19 cellular contexts compared by ENCODE assay signal in the genomic region with DNA sequence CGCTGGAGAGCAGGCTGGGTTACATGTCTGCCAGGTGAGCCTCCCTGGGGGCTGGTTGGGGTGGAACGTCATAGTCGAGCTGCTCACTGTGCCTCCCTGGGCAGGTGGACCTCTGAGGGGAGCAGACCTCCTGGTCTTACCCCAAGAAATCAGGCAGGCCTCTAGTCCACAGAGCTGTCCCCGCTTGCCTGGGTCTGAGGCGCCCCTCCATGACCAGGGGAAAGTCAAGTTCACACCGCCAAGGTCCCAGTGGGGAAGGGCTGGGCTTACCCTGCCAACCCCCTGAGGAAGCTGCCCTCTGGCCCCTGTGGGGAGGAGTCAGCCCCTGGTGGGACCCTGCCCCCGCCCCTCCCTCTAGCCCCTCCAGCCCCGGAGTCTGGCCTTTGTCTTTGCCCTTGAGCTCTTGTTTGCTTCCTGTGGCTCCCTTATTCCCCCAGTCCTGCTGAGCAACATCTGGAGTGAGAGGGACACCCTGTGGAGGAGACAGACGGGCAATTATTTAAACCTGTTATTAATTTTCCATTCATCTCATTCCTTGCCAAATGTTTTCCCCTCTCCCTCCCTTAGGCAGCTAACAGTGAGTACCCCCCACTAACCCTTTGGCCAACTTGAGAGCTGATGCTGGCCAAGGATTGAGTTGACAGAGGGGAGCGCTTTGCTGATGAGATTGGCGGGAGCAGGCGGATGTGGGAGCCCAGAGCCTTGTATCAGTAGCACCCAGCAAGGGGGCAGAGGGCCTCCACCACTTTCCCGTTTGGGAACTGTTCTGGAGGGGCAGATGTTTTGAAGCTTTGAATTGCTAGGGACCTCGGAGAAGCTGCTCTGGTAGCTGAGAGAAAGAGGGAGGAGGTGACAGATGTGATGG.
DNase-seq lines count a peak whose midpoint lies in the region; ATAC-seq and TF ChIP-seq lines count a peak whose summit lies in the region.
"Had no signal": no experiment of that assay in that cellular context is flagged by ENCODE, and none has a peak within 500 bp of the region (broad histone marks: within the 10 kb centered on the region; RNA-seq: fewer than 3 reads in every experiment).

No MANE protein-coding gene starts in this region.

- ATAC-seq in GM21528 (IDR thresholded peaks at IDR 0.05; ENCODE audit: low FRiP score, unreplicated experiment) (no peak), GM21381 (IDR thresholded peaks at IDR 0.05; ENCODE audit: unreplicated experiment) (no peak), lower lobe of right lung (no peak)
- ATAC-seq: activated T-cell treated with anti-CD3 and anti-CD28 coated beads, Interleukin-2, amount 50 U/mL, for 72 hours; effector memory CD8-positive, alpha-beta T cell; psoas muscle had no signal

- H3K27me3 ChIP-seq in HUES6 (ENCODE audit: control insufficient read depth, insufficient read depth, low read length) (no peaks in the 10 kb centered on the region), lower lobe of right lung (ENCODE audit: low read depth) (no peaks in the 10 kb centered on the region)
- H3K27me3 ChIP-seq: cardiac muscle cell, SJCRH30, stomach, vagina had no signal

- H3K36me3 ChIP-seq in HUES6 (ENCODE audit: control insufficient read depth, insufficient read depth, low read length) (peaks cover 29% of the 10 kb centered on the region), lower lobe of right lung (peaks cover 44% of the 10 kb centered on the region)
- H3K36me3 ChIP-seq: cardiac muscle cell had no signal

- peaks cover 18% of the 10 kb centered on the region; the same call in 1 of the 2 replicates for H3K4me1 ChIP-seq in HUES6 (ENCODE audit: control insufficient read depth, insufficient read depth, low read length)
- no peaks in the 10 kb centered on the region for H3K4me1 ChIP-seq in lower lobe of right lung
- H3K4me1 ChIP-seq: Caco-2, psoas muscle, SJCRH30, stomach, vagina had no signal

- H3K27ac ChIP-seq in HUES6 (ENCODE audit: low read depth, low read length) (no peak overlapping the region), lower lobe of right lung (no peak overlapping the region)
- H3K27ac ChIP-seq: cardiac muscle cell, psoas muscle, SJCRH30, stomach, vagina had no signal

- peaks cover 5% of the 10 kb centered on the region for H3K9me3 ChIP-seq in HUES6 (ENCODE audit: control insufficient read depth, insufficient read depth, low read depth, low read length)
- H3K9me3 ChIP-seq in lower lobe of right lung, result peaks cover 3% of the 10 kb centered on the region
- H3K9me3 ChIP-seq: Caco-2, psoas muscle, SJCRH30, vagina had no signal

- intact Hi-C loops in lower lobe of right lung (cut with DNase I), result no loop called here

- peak; percentile 88 for DNase-seq in COR-L47 (lab: John Stamatoyannopoulos, UW)
- DNase-seq in NCI-H446 treated with DMSO at 0.1 percent for 48 hours (lab: John Stamatoyannopoulos, UW), result peak; percentile 94
- DNase-seq in left kidney (ENCODE audit: low read depth, low spot score), result peak; percentile 9
- DNase-seq in dermis blood vessel endothelial cell, result no peak
- DNase-seq in lower lobe of right lung, result no peak
- DNase-seq: activated CD4-positive, alpha-beta T cell treated with anti-CD3 and anti-CD28 coated beads, Interleukin-2, amount 50 U/mL, for 4 hours; activated T-cell treated with anti-CD3 and anti-CD28 coated beads, Interleukin-2, amount 50 U/mL, for 72 hours; effector memory CD8-positive, alpha-beta T cell; NCI-H2029 treated with DMSO at 0.1 percent for 48 hours; OCI-M1; psoas muscle; SJCRH30; stomach had no signal

- H3K9ac ChIP-seq in HUES6 (ENCODE audit: low read length), result peak overlapping the region; percentile 45

- TF ChIP-seq CTCF in lower lobe of right lung (IDR thresholded peaks at IDR 0.05), result no peak

- no peak overlapping the region for H3K4me3 ChIP-seq in HUES6 (ENCODE audit: low read depth, low read length)
- H3K4me3 ChIP-seq in lower lobe of right lung, result no peak overlapping the region
- H3K4me3 ChIP-seq: cardiac muscle cell, psoas muscle, SJCRH30, stomach, vagina had no signal

Comparison
In these comparisons a context has a peak if more than half of its experiments do, and no peak if none do; other contexts are left out.
1. DNase-seq: peak in COR-L47 (single experiment), NCI-H446 treated with DMSO at 0.1 percent for 48 hours (single experiment) and left kidney (single experiment); none in dermis blood vessel endothelial cell (single experiment) and lower lobe of right lung (single experiment).